ENCODE assay signal across 9 cellular contexts in genomic region chr3:59978979-59979378, GRCh38.
A peak's percentile ranks its signal among the peaks of the same experiment; 100 is the strongest.
DNase-seq lines count a peak whose midpoint lies in the region; ATAC-seq, FAIRE-seq and TF ChIP-seq lines count a peak whose summit lies in the region.
"Had no signal": no experiment of that assay in that cellular context is flagged by ENCODE, and none has a peak within 500 bp of the region (broad histone marks: within the 10 kb centered on the region; RNA-seq: fewer than 3 reads in every experiment).

No MANE protein-coding gene starts in this region.

- peak; percentile 53 for DNase-seq in activated naive CD4-positive, alpha-beta T cell treated with anti-CD3 and anti-CD28 coated beads, Interleukin-2, amount 50 U/mL, for 16 hours
- DNase-seq in activated naive CD4-positive, alpha-beta T cell treated with anti-CD3 and anti-CD28 coated beads, Interleukin-2, amount 10 ng/mL, durations not matched to agents 7 days and 5 days, result no peak
- DNase-seq in activated B cell treated with CpG ODN at 0.5 μM for 24 hours (no peak), cerebellum (ENCODE audit: low spot score) (no peak), ACHN (no peak), GDM1 (lab: John Stamatoyannopoulos, UW) (no peak), urothelium cell line (ENCODE audit: low spot score) (no peak)
- DNase-seq: NCI-H526 treated with DMSO at 0.1 percent for 48 hours had no signal

- no peak for TF ChIP-seq CTCF in activated B cell treated with CpG ODN at 0.5 μM for 24 hours (IDR thresholded peaks at IDR 0.05)

- POLR2A ChIA-PET in activated B cell treated with CpG ODN at 0.5 μM for 24 hours (lab: Charles Lee), result no interaction called here

- intact Hi-C loops in activated B cell treated with CpG ODN at 0.5 μM for 24 hours (cut with micrococcal nuclease), result no loop called here

- in situ Hi-C loops in ACHN (cut with HindIII; ENCODE audit: low pct_ligation_motif_present, low pct_unique_long_range_greater_than_20kb, low sequenced_read_pairs), result no loop called here

- ATAC-seq in HG02852 (IDR thresholded peaks at IDR 0.05; ENCODE audit: unreplicated experiment), result peak; percentile 95
- peak; percentile 21 for ATAC-seq in activated B cell treated with CpG ODN at 0.5 μM for 24 hours (ENCODE audit: low read depth)

- no peaks in the 10 kb centered on the region for H3K27me3 Mint-ChIP-seq in activated naive CD4-positive, alpha-beta T cell treated with anti-CD3 and anti-CD28 coated beads, Interleukin-2, amount 10 ng/mL, durations not matched to agents 7 days and 5 days
- H3K27me3 Mint-ChIP-seq in activated B cell treated with CpG ODN at 0.5 μM for 24 hours, result no peaks in the 10 kb centered on the region

- no peak overlapping the region for H3K4me3 Mint-ChIP-seq in activated naive CD4-positive, alpha-beta T cell treated with anti-CD3 and anti-CD28 coated beads, Interleukin-2, amount 10 ng/mL, durations not matched to agents 7 days and 5 days
- no peak overlapping the region for H3K4me3 Mint-ChIP-seq in activated B cell treated with CpG ODN at 0.5 μM for 24 hours

- H3K9me3 Mint-ChIP-seq in activated naive CD4-positive, alpha-beta T cell treated with anti-CD3 and anti-CD28 coated beads, Interleukin-2, amount 10 ng/mL, durations not matched to agents 7 days and 5 days, result peaks cover 14% of the 10 kb centered on the region
- H3K9me3 Mint-ChIP-seq in activated B cell treated with CpG ODN at 0.5 μM for 24 hours, result peaks cover under 1% of the 10 kb centered on the region

- FAIRE-seq in urothelium cell line (lab: Jason Lieb, UNC), result no peak

- CTCF ChIA-PET in activated naive CD4-positive, alpha-beta T cell treated with anti-CD3 and anti-CD28 coated beads, Interleukin-2, amount 10 ng/mL, durations not matched to agents 7 days and 5 days (lab: Charles Lee), result no interaction called here
- CTCF ChIA-PET in activated B cell treated with CpG ODN at 0.5 μM for 24 hours (lab: Charles Lee), result no interaction called here

- no peak overlapping the region for H3K27ac Mint-ChIP-seq in activated naive CD4-positive, alpha-beta T cell treated with anti-CD3 and anti-CD28 coated beads, Interleukin-2, amount 10 ng/mL, durations not matched to agents 7 days and 5 days
- no peak overlapping the region for H3K27ac Mint-ChIP-seq in activated B cell treated with CpG ODN at 0.5 μM for 24 hours

- H3K36me3 Mint-ChIP-seq in activated naive CD4-positive, alpha-beta T cell treated with anti-CD3 and anti-CD28 coated beads, Interleukin-2, amount 10 ng/mL, durations not matched to agents 7 days and 5 days, result peaks cover 77% of the 10 kb centered on the region
- H3K36me3 Mint-ChIP-seq in activated B cell treated with CpG ODN at 0.5 μM for 24 hours (ENCODE audit: low read depth), result no peaks in the 10 kb centered on the region

- peaks cover 41% of the 10 kb centered on the region for H3K4me1 Mint-ChIP-seq in activated naive CD4-positive, alpha-beta T cell treated with anti-CD3 and anti-CD28 coated beads, Interleukin-2, amount 10 ng/mL, durations not matched to agents 7 days and 5 days
- peaks cover 6% of the 10 kb centered on the region for H3K4me1 Mint-ChIP-seq in activated B cell treated with CpG ODN at 0.5 μM for 24 hours
